ENCODE assay signal across 24 cellular contexts in genomic region chr7:41969713-41970112, GRCh38.
DNase-seq lines count a peak whose midpoint lies in the region; ATAC-seq, FAIRE-seq and TF ChIP-seq lines count a peak whose summit lies in the region.
"Had no signal": no experiment of that assay in that cellular context is flagged by ENCODE, and none has a peak within 500 bp of the region (broad histone marks: within the 10 kb centered on the region; RNA-seq: fewer than 3 reads in every experiment).

No MANE protein-coding gene starts in this region.

- intact Hi-C loops in pancreas (cut with DNase I): no loop called here
- intact Hi-C loops in Right ventricle myocardium superior (cut with DNase I): loop anchor here (10.0 kb wide), 1 partner anchor 865 kb away; no protein-coding TSS in a partner anchor

- H3K9me3 ChIP-seq in adipocyte (ENCODE audit: control insufficient read depth, low read length) (no peaks in the 10 kb centered on the region), pancreas (no peaks in the 10 kb centered on the region)
- H3K9me3 ChIP-seq: A549, Peyer's patch, SJCRH30 had no signal

- DNase-seq in GM04503 (ENCODE audit: low read depth) (peak; percentile 52), adipocyte (ENCODE audit: low read depth) (peak; percentile 25), fibroblast of the aortic adventitia (ENCODE audit: low read depth) (peak; percentile 61), pancreas (no peak), Right ventricle myocardium superior (no peak), NCI-H2081 treated with DMSO at 0.1 percent for 48 hours (lab: John Stamatoyannopoulos, UW) (no peak)
- DNase-seq: CD4-positive, alpha-beta T cell; COR-L47; DMS79; KBM-7; NCI-H1092 treated with DMSO at 0.1 percent for 48 hours; NCI-H1436 treated with DMSO at 0.1 percent for 48 hours; NCI-H1930; NCI-H345; NCI-H524 treated with DMSO at 0.1 percent for 48 hours; Peyer's patch; SJCRH30 had no signal

- no peak for ATAC-seq in pancreas
- ATAC-seq in GM21360 (IDR thresholded peaks at IDR 0.05; ENCODE audit: unreplicated experiment): no peak
- ATAC-seq in Right ventricle myocardium superior (ENCODE audit: poor library complexity): no peak
- no peak for ATAC-seq in HG02870 (IDR thresholded peaks at IDR 0.05; ENCODE audit: unreplicated experiment)
- ATAC-seq: A549 had no signal

- 79 to 86% methylated on average over 1 of the region's 1 CpG for WGBS in pancreas, 2 donors

- H3K9ac ChIP-seq in adipocyte (ENCODE audit: low read length): no peak overlapping the region
- H3K9ac ChIP-seq: BLaER1 had no signal

- H3K27ac ChIP-seq in pancreas: no peak overlapping the region
- H3K27ac ChIP-seq: A549, BLaER1, Peyer's patch, SJCRH30 had no signal

- peak; percentile 29 for FAIRE-seq in pancreas (lab: Jason Lieb, UNC)
- FAIRE-seq: A549, GM12892, GM18507, H1 had no signal

- no peak overlapping the region for H3K4me3 ChIP-seq in adipocyte (ENCODE audit: low read length)
- no peak overlapping the region for H3K4me3 ChIP-seq in fibroblast of the aortic adventitia (ENCODE audit: low read depth, low read length)
- H3K4me3 ChIP-seq in pancreas: no peak overlapping the region
- H3K4me3 ChIP-seq: A549, BLaER1, Peyer's patch, SJCRH30 had no signal

- H3K4me1 ChIP-seq in adipocyte (ENCODE audit: control insufficient read depth, insufficient read depth, low read length) (peaks cover 27% of the 10 kb centered on the region), pancreas (no peaks in the 10 kb centered on the region)
- H3K4me1 ChIP-seq: A549, BLaER1, Peyer's patch, SJCRH30 had no signal

- H3K36me3 ChIP-seq in adipocyte (ENCODE audit: control insufficient read depth, insufficient read depth, low read length, severe bottlenecking) (peaks cover 33% of the 10 kb centered on the region), pancreas (no peaks in the 10 kb centered on the region)
- H3K36me3 ChIP-seq: Peyer's patch had no signal

- no peak for TF ChIP-seq CTCF in fibroblast of the aortic adventitia (IDR thresholded peaks at IDR 0.05; ENCODE audit: insufficient read depth, low read length)
- no peak for TF ChIP-seq CTCF in pancreas (IDR thresholded peaks at IDR 0.05)

- no peaks in the 10 kb centered on the region for H3K27me3 ChIP-seq in adipocyte (replicated peaks; ENCODE audit: control insufficient read depth, insufficient read depth, low read length)
- H3K27me3 ChIP-seq in pancreas: no peaks in the 10 kb centered on the region
- H3K27me3 ChIP-seq: BLaER1, Peyer's patch, SJCRH30 had no signal

Comparison
In these comparisons a context has a peak if more than half of its experiments do, and no peak if none do; other contexts are left out.
1. DNase-seq: peak in GM04503 (single experiment), adipocyte (single experiment) and fibroblast of the aortic adventitia (single experiment); none in pancreas (0 of 6), Right ventricle myocardium superior (single experiment) and NCI-H2081 treated with DMSO at 0.1 percent for 48 hours (single experiment).